11 cellular contexts compared by ENCODE assay signal in the genomic region with DNA sequence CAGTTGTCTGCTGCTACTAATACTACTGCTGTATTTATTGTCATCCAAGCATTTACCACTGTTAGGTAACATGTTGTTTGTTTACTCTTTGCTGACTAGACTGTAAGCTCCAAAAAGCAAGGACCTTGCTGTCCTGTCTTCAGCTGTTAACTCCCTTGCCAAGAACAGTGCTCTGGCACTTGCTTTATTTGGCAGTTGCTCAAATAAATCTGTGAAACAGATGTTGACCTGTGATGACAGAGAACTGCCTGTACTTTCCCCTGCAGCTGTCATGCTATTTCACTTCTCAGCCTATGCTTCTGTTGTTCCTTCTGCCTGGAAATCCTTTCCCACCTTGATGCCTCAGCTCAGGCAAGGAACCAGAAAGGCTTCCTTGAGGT.
DNase-seq lines count a peak whose midpoint lies in the region; ATAC-seq and TF ChIP-seq lines count a peak whose summit lies in the region.
"Had no signal": no experiment of that assay in that cellular context is flagged by ENCODE, and none has a peak within 500 bp of the region (broad histone marks: within the 10 kb centered on the region; RNA-seq: fewer than 3 reads in every experiment).

No MANE protein-coding gene starts in this region.

- peaks cover 7% of the 10 kb centered on the region for H3K4me1 ChIP-seq in upper lobe of right lung

- DNase-seq in NCI-H2029 treated with DMSO at 0.1 percent for 48 hours (lab: John Stamatoyannopoulos, UW) (peak; percentile 6), NCI-H2029 (lab: John Stamatoyannopoulos, UW) (no peak), NCI-H446 treated with DMSO at 0.1 percent for 48 hours (lab: John Stamatoyannopoulos, UW) (peak; percentile 77), fibroblast of villous mesenchyme (ENCODE audit: low read depth) (peak; percentile 75), upper lobe of right lung (no peak), SK-N-DZ (ENCODE audit: low spot score) (no peak)
- DNase-seq in activated CD4-positive, alpha-beta memory T cell treated with anti-CD3 and anti-CD28 coated beads for 36 hours: no peak
- no peak for DNase-seq in central memory CD4-positive, alpha-beta T cell
- DNase-seq: OCI-M1 had no signal

- no peak overlapping the region for H3K27ac Mint-ChIP-seq in activated CD4-positive, alpha-beta memory T cell treated with anti-CD3 and anti-CD28 coated beads for 36 hours

- peaks cover 20% of the 10 kb centered on the region for H3K36me3 Mint-ChIP-seq in activated CD4-positive, alpha-beta memory T cell treated with anti-CD3 and anti-CD28 coated beads for 36 hours

- no peaks in the 10 kb centered on the region for H3K27me3 Mint-ChIP-seq in activated CD4-positive, alpha-beta memory T cell treated with anti-CD3 and anti-CD28 coated beads for 36 hours

- H3K9me3 Mint-ChIP-seq in activated CD4-positive, alpha-beta memory T cell treated with anti-CD3 and anti-CD28 coated beads for 36 hours: no peaks in the 10 kb centered on the region

- TF ChIP-seq CTCF in fibroblast of villous mesenchyme (IDR thresholded peaks at IDR 0.05; ENCODE audit: insufficient read depth, low read depth, low read length) (no peak), upper lobe of right lung (IDR thresholded peaks at IDR 0.05) (no peak)

- H3K4me3 Mint-ChIP-seq in activated CD4-positive, alpha-beta memory T cell treated with anti-CD3 and anti-CD28 coated beads for 36 hours: no peak overlapping the region

- no peaks in the 10 kb centered on the region for H3K4me1 Mint-ChIP-seq in activated CD4-positive, alpha-beta memory T cell treated with anti-CD3 and anti-CD28 coated beads for 36 hours (ENCODE audit: low read depth)

- CTCF ChIA-PET in activated CD4-positive, alpha-beta memory T cell treated with anti-CD3 and anti-CD28 coated beads for 36 hours (lab: Charles Lee): no interaction called here

- H3K27me3 ChIP-seq in upper lobe of right lung: no peaks in the 10 kb centered on the region

- ATAC-seq in upper lobe of right lung: peak; percentile 36
- ATAC-seq: HCT116 had no signal

- no peak overlapping the region for H3K27ac ChIP-seq in upper lobe of right lung
- H3K27ac ChIP-seq: thoracic aorta had no signal

- no peaks in the 10 kb centered on the region for H3K9me3 ChIP-seq in upper lobe of right lung
- H3K9me3 ChIP-seq: thoracic aorta had no signal

- H3K4me3 ChIP-seq in fibroblast of villous mesenchyme (ENCODE audit: low read depth, low read length): no peak overlapping the region
- H3K4me3 ChIP-seq in upper lobe of right lung: no peak overlapping the region
- H3K4me3 ChIP-seq: thoracic aorta had no signal

- POLR2A ChIA-PET in activated CD4-positive, alpha-beta memory T cell treated with anti-CD3 and anti-CD28 coated beads for 36 hours (lab: Charles Lee): no interaction called here

- intact Hi-C loops in upper lobe of right lung (cut with DNase I): no loop called here
- intact Hi-C loops in activated CD4-positive, alpha-beta memory T cell treated with anti-CD3 and anti-CD28 coated beads for 36 hours (cut with micrococcal nuclease): no loop called here

- H3K36me3 ChIP-seq in upper lobe of right lung: peaks cover 4% of the 10 kb centered on the region
- H3K36me3 ChIP-seq: thoracic aorta had no signal

Comparison
In these comparisons a context has a peak if more than half of its experiments do, and no peak if none do; other contexts are left out.
1. DNase-seq: peak in NCI-H2029 treated with DMSO at 0.1 percent for 48 hours (single experiment), NCI-H446 treated with DMSO at 0.1 percent for 48 hours (single experiment) and fibroblast of villous mesenchyme (single experiment); none in NCI-H2029 (single experiment), upper lobe of right lung (single experiment), activated CD4-positive, alpha-beta memory T cell treated with anti-CD3 and anti-CD28 coated beads for 36 hours (single experiment), SK-N-DZ (single experiment) and central memory CD4-positive, alpha-beta T cell (single experiment).